Comparison of ENCODE assay signal across 11 cellular contexts in the genomic region with DNA sequence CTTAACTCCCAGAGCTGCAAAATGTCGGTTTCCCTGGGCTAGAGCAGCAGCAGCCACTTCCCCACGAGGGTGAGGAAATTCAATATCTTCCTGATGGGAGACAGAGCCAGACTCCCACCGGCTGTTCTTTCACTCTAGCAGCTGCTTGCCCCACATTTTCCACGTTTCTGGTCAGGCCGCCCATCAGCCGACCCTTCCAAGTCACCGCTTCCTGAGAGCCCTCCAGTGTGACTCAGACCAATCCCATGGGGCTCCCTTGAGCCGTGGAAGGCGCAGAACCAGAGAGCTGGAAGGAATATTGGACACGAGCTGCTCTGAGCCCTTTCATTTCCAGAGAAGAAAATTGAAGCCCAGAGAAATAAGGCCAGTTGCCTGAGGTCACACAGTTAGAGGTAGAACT.
DNase-seq lines count a peak whose midpoint lies in the region; ATAC-seq, FAIRE-seq and TF ChIP-seq lines count a peak whose summit lies in the region.
"Had no signal": no experiment of that assay in that cellular context is flagged by ENCODE, and none has a peak within 500 bp of the region (broad histone marks: within the 10 kb centered on the region; RNA-seq: fewer than 3 reads in every experiment).

No MANE protein-coding gene starts in this region.

- intact Hi-C loops in body of pancreas (cut with DNase I), result no loop called here

- H4K20me1 ChIP-seq in GM23338 (replicated peaks; ENCODE audit: insufficient read depth) (no peaks in the 10 kb centered on the region), smooth muscle cell (ENCODE audit: low read depth) (no peaks in the 10 kb centered on the region)

- H3K36me3 ChIP-seq in GM23338 (ENCODE audit: insufficient read depth) (no peaks in the 10 kb centered on the region), body of pancreas (replicated peaks in 1 of 2; ENCODE audit: insufficient read depth in 1 of 2, low read depth in 2 of 2) (no peaks in the 10 kb centered on the region), smooth muscle cell (ENCODE audit: low read depth) (no peaks in the 10 kb centered on the region)

- DNase-seq in GM23338 (ENCODE audit: low spot score) (no peak), body of pancreas (peak in 3 of 4 donors; percentile 41 to 60 (median 45)), iris pigment epithelial cell (ENCODE audit: low read depth) (peak; percentile 55), smooth muscle cell (lab: John Stamatoyannopoulos, UW; ENCODE audit: unreplicated experiment) (no peak), DMS79 treated with DMSO at 0.1 percent for 48 hours (lab: John Stamatoyannopoulos, UW) (no peak), RCC 7860 (ENCODE audit: low spot score) (no peak), GM20000 (ENCODE audit: low spot score) (no peak)
- no peak for DNase-seq in activated CD4-positive, CD25-positive, alpha-beta regulatory T cell treated with anti-CD3 and anti-CD28 coated beads, Interleukin-2, amount 50 U/mL, for 72 hours
- DNase-seq: activated T-cell treated with anti-CD3 and anti-CD28 coated beads, Interleukin-2, amount 50 U/mL, for 48 hours; effector memory CD8-positive, alpha-beta T cell; T-helper 2 cell had no signal

- H3K9me3 Mint-ChIP-seq in GM23338, result peaks cover 8% of the 10 kb centered on the region

- H3K4me1 ChIP-seq in GM23338 (ENCODE audit: insufficient read depth) (peaks cover 6% of the 10 kb centered on the region; the same call in 1 of the 2 replicates), body of pancreas (peaks cover 9% of the 10 kb centered on the region), smooth muscle cell (ENCODE audit: low read depth) (peaks cover 14% of the 10 kb centered on the region)

- FAIRE-seq in RCC 7860 (lab: Jason Lieb, UNC), result no peak

- peaks cover 14% of the 10 kb centered on the region for H3K4me1 Mint-ChIP-seq in GM23338

- peaks cover 7% of the 10 kb centered on the region for H3K27me3 Mint-ChIP-seq in GM23338 (ENCODE audit: insufficient read depth, low read depth, poor library complexity)

- no peak overlapping the region for H3K4me3 Mint-ChIP-seq in GM23338
- H3K4me3 Mint-ChIP-seq: effector memory CD8-positive, alpha-beta T cell had no signal

- no peaks in the 10 kb centered on the region for H3F3A ChIP-seq in GM23338 (replicated peaks; ENCODE audit: low read depth)
- H3F3A ChIP-seq in smooth muscle cell (ENCODE audit: low read depth), result no peaks in the 10 kb centered on the region

- no peaks in the 10 kb centered on the region; the same call in 1 of the 2 replicates for H3K9me2 ChIP-seq in GM23338 (ENCODE audit: insufficient read depth)

- H3K27ac ChIP-seq in GM23338 (ENCODE audit: low read depth) (no peak overlapping the region), body of pancreas (peak overlapping the region in 1 of 4 donors; percentile 4), smooth muscle cell (ENCODE audit: low read depth) (peak overlapping the region; percentile 81)

- TF ChIP-seq POLR2A in body of pancreas (IDR thresholded peaks at IDR 0.05), result no peak

- H3K9me3 ChIP-seq in body of pancreas (peaks cover 0 to 12% (median 2%) of the 10 kb centered on the region in 3 donors), smooth muscle cell (replicated peaks; ENCODE audit: low read depth) (peaks cover 8% of the 10 kb centered on the region)

- WGBS in body of pancreas, 2 donors, result 57 to 63% methylated on average over 10 of the region's 10 CpGs
- WGBS in smooth muscle cell (ENCODE audit: low lambda C conversion rate), result 24% methylated on average over 10 of the region's 10 CpGs

- H3K27me3 ChIP-seq in GM23338 (ENCODE audit: insufficient read depth), result no peaks in the 10 kb centered on the region
- H3K27me3 ChIP-seq in body of pancreas, result no peaks in the 10 kb centered on the region
- H3K27me3 ChIP-seq in smooth muscle cell (ENCODE audit: low read depth), result no peaks in the 10 kb centered on the region

- H3K4me3 ChIP-seq in GM23338, result no peak overlapping the region
- H3K4me3 ChIP-seq in body of pancreas, result no peak overlapping the region
- H3K4me3 ChIP-seq in smooth muscle cell, result no peak overlapping the region

- H2AFZ ChIP-seq in GM23338 (peak overlapping the region; percentile 54; the same call in 1 of the 2 replicates), smooth muscle cell (ENCODE audit: low read depth) (peak overlapping the region; percentile 45)

- H3K9ac ChIP-seq in smooth muscle cell (ENCODE audit: low read depth), result no peak overlapping the region

- no peaks in the 10 kb centered on the region; the same call in 2 of the 3 replicates for H3K36me3 Mint-ChIP-seq in GM23338 (ENCODE audit: low read depth)

- ATAC-seq in GM23338 (no peak), body of pancreas (peak; percentile 34)
- ATAC-seq: effector memory CD8-positive, alpha-beta T cell had no signal

- no peak for TF ChIP-seq CTCF in GM23338 (conservative IDR thresholded peaks at IDR 0.05; ENCODE audit: low read depth in 2 of 2)
- TF ChIP-seq CTCF in body of pancreas (IDR thresholded peaks at IDR 0.05), result no peak
- TF ChIP-seq CTCF in smooth muscle cell (IDR thresholded peaks at IDR 0.05; ENCODE audit: borderline replicate concordance, insufficient read depth, poor library complexity, severe bottlenecking), result no peak
- no peak for TF ChIP-seq CTCF in GM20000 (IDR thresholded peaks at IDR 0.05; ENCODE audit: extremely low read depth, missing control alignments)

- H3K27ac Mint-ChIP-seq in GM23338, result no peak overlapping the region
- H3K27ac Mint-ChIP-seq: effector memory CD8-positive, alpha-beta T cell had no signal

- H3K79me2 ChIP-seq in GM23338 (replicated peaks; ENCODE audit: insufficient read depth) (no peaks in the 10 kb centered on the region), smooth muscle cell (ENCODE audit: low read depth) (no peaks in the 10 kb centered on the region)

- H3K4me2 ChIP-seq in GM23338, result no peak overlapping the region
- peak overlapping the region; percentile 49 for H3K4me2 ChIP-seq in smooth muscle cell

TF ChIP-seq in GM23338, 12 proteins besides CTCF, POLR2A, EP300 and RAD21 (continues in another document):
- no peak for TF ChIP-seq ZNF331 (CRISPR knock-in tag; IDR thresholded peaks at IDR 0.05; ENCODE audit: low read depth)
- TF ChIP-seq ZNF114 (CRISPR knock-in tag; IDR thresholded peaks at IDR 0.05), result no peak
- no peak for TF ChIP-seq CREB1 (CRISPR knock-in tag; IDR thresholded peaks at IDR 0.05; ENCODE audit: low read depth)
- no peak for TF ChIP-seq EZH2 (IDR thresholded peaks at IDR 0.05; ENCODE audit: low read depth, unreplicated experiment)
- no peak for TF ChIP-seq STAT1 (IDR thresholded peaks at IDR 0.05; ENCODE audit: unreplicated experiment)
- no peak for TF ChIP-seq REST (IDR thresholded peaks at IDR 0.05; ENCODE audit: unreplicated experiment)
- TF ChIP-seq, protein P1, sequence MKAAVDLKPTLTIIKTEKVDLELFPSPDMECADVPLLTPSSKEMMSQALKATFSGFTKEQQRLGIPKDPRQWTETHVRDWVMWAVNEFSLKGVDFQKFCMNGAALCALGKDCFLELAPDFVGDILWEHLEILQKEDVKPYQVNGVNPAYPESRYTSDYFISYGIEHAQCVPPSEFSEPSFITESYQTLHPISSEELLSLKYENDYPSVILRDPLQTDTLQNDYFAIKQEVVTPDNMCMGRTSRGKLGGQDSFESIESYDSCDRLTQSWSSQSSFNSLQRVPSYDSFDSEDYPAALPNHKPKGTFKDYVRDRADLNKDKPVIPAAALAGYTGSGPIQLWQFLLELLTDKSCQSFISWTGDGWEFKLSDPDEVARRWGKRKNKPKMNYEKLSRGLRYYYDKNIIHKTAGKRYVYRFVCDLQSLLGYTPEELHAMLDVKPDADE (IDR thresholded peaks at IDR 0.05), result no peak
- TF ChIP-seq POLR2AphosphoS5 (IDR thresholded peaks at IDR 0.05; ENCODE audit: low read depth), result no peak

Comparison
In these comparisons a context has a peak if more than half of its experiments do, and no peak if none do; other contexts are left out.
1. DNase-seq: peak in body of pancreas (3 of 4) and iris pigment epithelial cell (single experiment); none in GM23338 (single experiment), smooth muscle cell (single experiment), DMS79 treated with DMSO at 0.1 percent for 48 hours (single experiment), activated CD4-positive, CD25-positive, alpha-beta regulatory T cell treated with anti-CD3 and anti-CD28 coated beads, Interleukin-2, amount 50 U/mL, for 72 hours (single experiment), RCC 7860 (single experiment) and GM20000 (single experiment).